ENCODE assay signal across 8 cellular contexts in the genomic region with DNA sequence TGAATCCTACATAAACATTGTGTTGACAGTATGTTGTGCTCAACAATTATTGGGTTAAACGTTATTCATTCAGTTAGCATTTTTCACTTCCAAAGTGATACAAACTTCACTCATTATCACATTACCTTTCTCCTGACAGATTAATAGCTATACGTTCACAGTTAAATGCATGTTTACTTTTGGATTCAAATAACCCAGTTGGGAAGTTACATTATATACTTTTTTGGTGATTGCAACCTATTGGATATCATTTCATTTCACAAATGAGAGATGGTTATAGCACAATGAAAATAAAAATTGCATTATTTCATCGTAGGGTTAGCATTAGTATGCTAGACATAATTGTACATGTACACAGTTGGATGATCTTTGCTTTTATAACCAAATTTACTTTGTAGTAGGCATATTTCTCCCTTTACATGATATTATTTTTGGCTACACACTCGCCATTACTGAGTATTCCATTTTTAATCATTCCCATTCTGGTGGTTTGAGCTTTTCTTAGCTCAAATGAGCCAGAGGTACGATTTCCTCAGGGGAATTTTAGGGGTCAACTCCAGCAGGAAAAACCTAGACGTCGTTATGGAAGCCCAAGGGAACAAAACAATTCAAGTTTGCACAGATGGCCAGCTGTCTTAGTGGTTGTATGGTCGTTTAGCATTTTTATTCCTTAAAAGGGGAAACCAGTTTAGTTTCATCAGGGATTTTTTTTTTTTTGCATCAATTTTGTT. TPM values are rescaled to one million over a fixed set of nuclear protein-coding genes. Genes with fewer than 3 reads are reported as not detected.
DNase-seq lines count a peak whose midpoint lies in the region; ATAC-seq and TF ChIP-seq lines count a peak whose summit lies in the region.

No MANE protein-coding gene starts in this region.

- no peak overlapping the region for H3K27ac ChIP-seq in ectodermal cell (ENCODE audit: insufficient read depth, low read depth, low read length, poor library complexity, severe bottlenecking)

- H3K27ac Mint-ChIP-seq in naive B cell = peak overlapping the region; percentile 95 to 100 (median 98)

- no peaks in the 10 kb centered on the region for H3K9me3 ChIP-seq in ectodermal cell (ENCODE audit: control insufficient read depth, low read length)

- no peak for TF ChIP-seq CTCF in GM10266 (IDR thresholded peaks at IDR 0.05; ENCODE audit: control insufficient read depth, insufficient read depth, low read depth, missing control alignments)

- peaks cover 27 to 43% (median 34%) of the 10 kb centered on the region in 3 donors for H3K4me1 Mint-ChIP-seq in naive B cell

- H3K36me3 Mint-ChIP-seq in naive B cell = peaks cover 7 to 8% of the 10 kb centered on the region in 2 donors

- no peaks in the 10 kb centered on the region for H3K9me3 Mint-ChIP-seq in naive B cell

- DNase-seq in GM10266 (ENCODE audit: extremely low spot score) = peak; percentile 15
- peak; percentile 42 for DNase-seq in NCI-H748 treated with DMSO at 0.1 percent for 48 hours (lab: John Stamatoyannopoulos, UW)
- peak; percentile 2 for DNase-seq in naive B cell
- no peak for DNase-seq in NCI-H1436 (lab: John Stamatoyannopoulos, UW)
- DNase-seq in mucosa of gallbladder (ENCODE audit: low spot score) = no peak

- ATAC-seq in naive B cell (ENCODE audit: low read depth in 2 of 2) = no peak
- ATAC-seq in GM19328 (IDR thresholded peaks at IDR 0.05; ENCODE audit: unreplicated experiment) = no peak
- ATAC-seq in HG03457 (IDR thresholded peaks at IDR 0.05; ENCODE audit: unreplicated experiment) = no peak

- peak overlapping the region; percentile 89 to 100 (median 97) for H3K4me3 Mint-ChIP-seq in naive B cell

- H3K4me1 ChIP-seq in ectodermal cell (ENCODE audit: control insufficient read depth, insufficient read depth, low read length) = peaks cover 17% of the 10 kb centered on the region

- H3K4me3 ChIP-seq in ectodermal cell (ENCODE audit: insufficient read depth, low read depth, low read length) = peak overlapping the region; percentile 74

- H3K36me3 ChIP-seq in ectodermal cell (ENCODE audit: control insufficient read depth, insufficient read depth, low read length) = no peaks in the 10 kb centered on the region

- H3K27me3 Mint-ChIP-seq in naive B cell = no peaks in the 10 kb centered on the region

- peaks cover 14% of the 10 kb centered on the region for H3K27me3 ChIP-seq in ectodermal cell (ENCODE audit: control insufficient read depth, insufficient read depth, low read length, poor library complexity, severe bottlenecking)

- WGBS in ectodermal cell, 2 experiments = 6 to 13% methylated on average over 6 to 7 of the region's 8 CpGs

RNA-seq across cellular contexts. Expression of a gene that starts 2.0 kb away (rescaled TPM):
- 20.9 TPM for polyA plus RNA-seq in ectodermal cell (2013, experiment 1 of 4)
- 19.2 TPM for polyA plus RNA-seq in ectodermal cell (2013, experiment 2 of 4)
- 15.3 TPM for polyA plus RNA-seq in ectodermal cell (2013, experiment 3 of 4)
- polyA plus RNA-seq in ectodermal cell (2013, experiment 4 of 4) = 18.5 TPM
- polyA plus RNA-seq in naive B cell (ENCODE audit: low read depth in 6 of 6) = 10 to 100 TPM in 1 of 6 donors, 1 to 10 TPM in 4, not detected in 1; 8.2 to 10.2 (median 8.7) TPM
- 15.2 TPM for total RNA-seq in mucosa of gallbladder

Comparison
In these comparisons a context has a peak if more than half of its experiments do, and no peak if none do; other contexts are left out.
1. DNase-seq: peak in GM10266 (single experiment), NCI-H748 treated with DMSO at 0.1 percent for 48 hours (single experiment) and naive B cell (single experiment); none in NCI-H1436 (single experiment) and mucosa of gallbladder (single experiment).